In genomic region chr7:157875230-157876179, GRCh38 we compare ENCODE assay signal across 8 cellular contexts.
DNase-seq lines count a peak whose midpoint lies in the region; ATAC-seq and TF ChIP-seq lines count a peak whose summit lies in the region.

No MANE protein-coding gene starts in this region.

- no peak for ATAC-seq in GM23338
- ATAC-seq in HG02588 (IDR thresholded peaks at IDR 0.05; ENCODE audit: unreplicated experiment), result no peak

- H3K36me3 ChIP-seq in GM23338 (ENCODE audit: insufficient read depth), result no peaks in the 10 kb centered on the region
- no peaks in the 10 kb centered on the region for H3K36me3 ChIP-seq in OCI-LY3 (replicated peaks; ENCODE audit: low read depth, low read length)
- no peaks in the 10 kb centered on the region for H3K36me3 ChIP-seq in testis (ENCODE audit: low read depth, missing control alignments)

- no peak overlapping the region for H3K4me2 ChIP-seq in GM23338
- H3K4me2 ChIP-seq in OCI-LY3 (ENCODE audit: low read length), result no peak overlapping the region

- H3K27me3 ChIP-seq in GM23338 (ENCODE audit: insufficient read depth), result no peaks in the 10 kb centered on the region
- H3K27me3 ChIP-seq in OCI-LY3 (ENCODE audit: low read depth, low read length), result no peaks in the 10 kb centered on the region
- no peaks in the 10 kb centered on the region for H3K27me3 ChIP-seq in testis

- H3K9ac ChIP-seq in OCI-LY3 (ENCODE audit: low read length), result no peak overlapping the region

- H3K4me1 Mint-ChIP-seq in GM23338, result no peaks in the 10 kb centered on the region

- H3K27ac ChIP-seq in GM23338 (ENCODE audit: low read depth) (no peak overlapping the region), OCI-LY3 (ENCODE audit: low read length) (no peak overlapping the region), testis (peak overlapping the region; percentile 85)

- TF ChIP-seq CTCF in GM23338 (conservative IDR thresholded peaks at IDR 0.05; ENCODE audit: low read depth in 2 of 2) (peak; percentile 30 to 55), OCI-LY3 (IDR thresholded peaks at IDR 0.05; ENCODE audit: low read depth, low read length) (peak; percentile 28), testis (IDR thresholded peaks at IDR 0.05) (peak in 2 of 3 experiments; percentile 46 to 60)

- WGBS in testis, 2 donors, result 32 to 41% methylated on average over 17 to 28 of the region's 30 CpGs

- H3K27me3 Mint-ChIP-seq in GM23338 (ENCODE audit: insufficient read depth, low read depth, poor library complexity), result peaks cover 9% of the 10 kb centered on the region

- DNase-seq in GM23338 (ENCODE audit: low spot score) (peak; percentile 5), medulla oblongata (ENCODE audit: extremely low spot score) (peak; percentile 29), testis (peak; percentile 88), AG08395 (ENCODE audit: low spot score) (no peak), GDM1 (lab: John Stamatoyannopoulos, UW) (no peak)
- DNase-seq in activated T-helper 9 cell treated with anti-CD3 and anti-CD28 coated beads, Interleukin-2, amount 50 U/mL, for 16 hours (ENCODE audit: low read depth), result peak; percentile 12

- no peaks in the 10 kb centered on the region for H3K9me2 ChIP-seq in GM23338 (ENCODE audit: insufficient read depth)

- no peak for TF ChIP-seq POLR2A in testis (IDR thresholded peaks at IDR 0.05)

- H3K79me2 ChIP-seq in GM23338 (replicated peaks; ENCODE audit: insufficient read depth), result no peaks in the 10 kb centered on the region
- H3K79me2 ChIP-seq in OCI-LY3 (ENCODE audit: low read length), result no peaks in the 10 kb centered on the region

- H2AFZ ChIP-seq in GM23338 (no peak overlapping the region), OCI-LY3 (ENCODE audit: low read depth, low read length) (no peak overlapping the region)

- H3K4me3 ChIP-seq in GM23338 (no peak overlapping the region), OCI-LY3 (ENCODE audit: low read length) (no peak overlapping the region), testis (no peak overlapping the region)

- no peak overlapping the region for H3K27ac Mint-ChIP-seq in GM23338

- H3K9me3 ChIP-seq in OCI-LY3 (ENCODE audit: insufficient read depth, low read length) (no peaks in the 10 kb centered on the region), testis (no peaks in the 10 kb centered on the region)

- no peak overlapping the region for H3K4me3 Mint-ChIP-seq in GM23338

- H3K4me1 ChIP-seq in GM23338 (ENCODE audit: insufficient read depth) (no peaks in the 10 kb centered on the region), OCI-LY3 (ENCODE audit: low read length) (no peaks in the 10 kb centered on the region), testis (peaks cover 36% of the 10 kb centered on the region)

- peaks cover 66% of the 10 kb centered on the region for H3K9me3 Mint-ChIP-seq in GM23338

- intact Hi-C loops in testis (cut with DNase I; ENCODE audit: low total_unique reads), result no loop called here

- no peaks in the 10 kb centered on the region for H3F3A ChIP-seq in GM23338 (replicated peaks; ENCODE audit: low read depth)

- peaks cover 52% of the 10 kb centered on the region for H3K36me3 Mint-ChIP-seq in GM23338 (ENCODE audit: low read depth)

- no peaks in the 10 kb centered on the region for H4K20me1 ChIP-seq in GM23338 (replicated peaks; ENCODE audit: insufficient read depth)
- no peaks in the 10 kb centered on the region for H4K20me1 ChIP-seq in OCI-LY3 (ENCODE audit: insufficient read depth, low read length)

TF ChIP-seq in GM23338, 12 proteins besides CTCF, POLR2A, EP300 and RAD21:
- TF ChIP-seq REST (IDR thresholded peaks at IDR 0.05; ENCODE audit: unreplicated experiment), result no peak
- no peak for TF ChIP-seq JUNB (IDR thresholded peaks at IDR 0.05; ENCODE audit: unreplicated experiment)
- TF ChIP-seq POLR2AphosphoS5 (IDR thresholded peaks at IDR 0.05; ENCODE audit: low read depth), result no peak
- TF ChIP-seq ZNF114 (CRISPR knock-in tag; IDR thresholded peaks at IDR 0.05), result no peak
- no peak for TF ChIP-seq NANOG (IDR thresholded peaks at IDR 0.05; ENCODE audit: borderline replicate concordance)
- TF ChIP-seq STAT1 (IDR thresholded peaks at IDR 0.05; ENCODE audit: unreplicated experiment), result no peak
- TF ChIP-seq ZNF331 (CRISPR knock-in tag; IDR thresholded peaks at IDR 0.05; ENCODE audit: low read depth), result no peak
- TF ChIP-seq EZH2 (IDR thresholded peaks at IDR 0.05; ENCODE audit: low read depth, unreplicated experiment), result no peak

Comparison
In these comparisons a context has a peak if more than half of its experiments do, and no peak if none do; other contexts are left out.
1. DNase-seq: peak in GM23338 (single experiment), activated T-helper 9 cell treated with anti-CD3 and anti-CD28 coated beads, Interleukin-2, amount 50 U/mL, for 16 hours (single experiment), medulla oblongata (single experiment) and testis (single experiment); none in AG08395 (single experiment) and GDM1 (single experiment).
2. H3K27ac ChIP-seq: peak in testis (2 of 2); none in GM23338 (single experiment) and OCI-LY3 (single experiment).
3. Peak in every context shown above with its lines, with median percentiles within 50 percentile points of each other: CTCF ChIP-seq.